1 cellular context compared by ENCODE assay signal in the genomic region with DNA sequence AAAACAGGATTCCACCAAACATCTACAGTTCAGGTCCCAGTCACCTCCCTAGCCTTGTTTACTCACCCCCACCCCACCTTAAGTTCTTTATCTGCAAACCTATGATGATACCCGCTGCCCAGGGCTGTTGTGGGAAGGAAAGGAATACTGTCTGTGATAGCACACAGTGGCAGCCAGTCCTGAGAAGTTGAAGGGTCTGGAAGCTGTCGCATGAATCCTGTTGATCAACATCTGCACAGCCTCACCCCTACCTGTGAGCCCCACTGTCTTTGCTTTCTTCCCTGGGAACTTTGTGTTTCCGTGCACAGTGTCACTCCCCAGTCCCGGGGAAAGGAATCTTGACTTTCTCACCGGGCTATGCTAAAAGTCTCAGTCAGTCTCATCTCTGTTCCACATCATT.
TF ChIP-seq lines count a peak whose summit lies in the region.

No MANE protein-coding gene starts in this region.

TF ChIP-seq in H1, 55 proteins besides CTCF, POLR2A, EP300 and RAD21:
- TF ChIP-seq CBX5 (IDR thresholded peaks at IDR 0.05; ENCODE audit: low read depth, low read length) (no peak), JUND (IDR thresholded peaks at IDR 0.05; ENCODE audit: low read length) (no peak), EZH2 (IDR thresholded peaks at IDR 0.05; ENCODE audit: low read depth, low read length, severe bottlenecking) (no peak), SUZ12 (IDR thresholded peaks at IDR 0.05; ENCODE audit: low read length) (no peak), RXRA (IDR thresholded peaks at IDR 0.05; ENCODE audit: insufficient read depth, low read depth, low read length) (no peak), FOSL1 (IDR thresholded peaks at IDR 0.05; ENCODE audit: insufficient read depth, low read depth, low read length) (no peak), RBBP5 (IDR thresholded peaks at IDR 0.05; ENCODE audit: borderline replicate concordance, low read depth, low read length) (no peak), CHD1 (IDR thresholded peaks at IDR 0.05; ENCODE audit: low read depth, low read length) (no peak), SIRT6 (IDR thresholded peaks at IDR 0.05; ENCODE audit: low read length) (no peak), NANOG (IDR thresholded peaks at IDR 0.05; ENCODE audit: insufficient read depth, low read depth, low read length, poor library complexity, severe bottlenecking) (no peak), SIN3A (conservative IDR thresholded peaks at IDR 0.05 in 1 of 2, IDR thresholded peaks at IDR 0.05 in 1 of 2; ENCODE audit: low read depth in 1 of 2, low read length in 2 of 2) (no peak), KDM1A (IDR thresholded peaks at IDR 0.05; ENCODE audit: borderline replicate concordance, low read length) (no peak), RNF2 (IDR thresholded peaks at IDR 0.05; ENCODE audit: borderline replicate concordance, low read depth, low read length, missing control alignments, poor library complexity, severe bottlenecking) (no peak), CHD7 (IDR thresholded peaks at IDR 0.05; ENCODE audit: insufficient replicate concordance, low read length) (no peak), ATF2 (IDR thresholded peaks at IDR 0.05; ENCODE audit: low read length) (no peak), CTBP2 (IDR thresholded peaks at IDR 0.05; ENCODE audit: borderline replicate concordance, insufficient read depth, insufficient read length, low read length) (no peak)
